ENCODE assay signal across 16 cellular contexts in the genomic region with DNA sequence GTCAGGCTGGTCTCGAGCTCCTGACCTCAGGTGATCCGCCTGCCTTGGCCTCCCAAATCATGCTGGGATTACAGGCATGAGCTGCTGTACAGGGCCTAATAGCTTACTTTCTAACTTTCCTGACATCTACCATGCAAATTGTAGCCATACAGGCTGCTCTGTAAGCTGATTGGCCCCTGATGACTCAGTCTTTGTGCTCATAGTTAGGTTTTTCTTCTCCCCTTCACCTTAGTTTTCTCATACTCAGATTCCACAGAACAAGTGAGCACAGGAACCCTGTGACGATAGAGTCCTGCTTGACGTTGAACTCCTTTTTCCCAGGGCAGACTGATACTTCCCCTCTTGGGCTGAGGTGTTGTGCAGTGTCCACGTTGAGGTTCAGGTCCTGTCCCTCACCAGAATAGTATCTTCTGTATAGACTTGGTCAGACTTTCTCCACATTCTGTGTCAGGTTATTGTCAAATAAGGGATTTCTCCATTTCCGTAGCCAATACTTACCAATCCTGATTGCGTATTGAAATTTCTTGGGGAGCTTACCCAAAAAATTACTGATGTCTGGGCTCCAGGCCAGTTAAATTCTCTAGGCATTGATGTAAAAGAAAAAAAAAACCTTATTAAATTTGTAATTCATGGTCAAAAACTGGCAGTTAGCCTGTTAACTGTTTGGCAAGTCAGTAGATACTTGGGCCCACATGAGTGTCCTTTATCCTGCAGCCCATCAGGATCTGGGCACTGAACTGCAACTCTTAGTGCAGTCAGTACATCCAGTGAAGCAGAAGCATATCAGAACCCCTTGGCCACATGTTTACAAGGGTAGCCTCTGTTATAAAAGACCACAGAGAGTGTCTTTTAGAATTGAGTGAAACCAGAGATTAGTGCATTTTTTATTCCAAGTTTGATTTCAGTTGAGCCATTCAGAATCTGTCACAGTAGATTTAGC.
DNase-seq lines count a peak whose midpoint lies in the region; ATAC-seq and TF ChIP-seq lines count a peak whose summit lies in the region.
"Had no signal": no experiment of that assay in that cellular context is flagged by ENCODE, and none has a peak within 500 bp of the region (broad histone marks: within the 10 kb centered on the region; RNA-seq: fewer than 3 reads in every experiment).

No MANE protein-coding gene starts in this region.

- H3K4me1 ChIP-seq in SK-N-SH (ENCODE audit: control insufficient read depth in 1 of 2, insufficient read depth in 2 of 2, low read depth in 1 of 2, low read length in 1 of 2) (peaks cover 0 to 4% of the 10 kb centered on the region in 2 experiments; a peak in 2 of 4 replicates), foreskin keratinocyte (no peaks in the 10 kb centered on the region), smooth muscle cell (ENCODE audit: low read depth) (no peaks in the 10 kb centered on the region)
- H3K4me1 ChIP-seq: Caco-2, upper lobe of left lung had no signal

- no peak overlapping the region for H3K4me2 ChIP-seq in SK-N-SH
- no peak overlapping the region for H3K4me2 ChIP-seq in smooth muscle cell

- H3K27me3 Mint-ChIP-seq in activated T-cell treated with anti-CD3 and anti-CD28 coated beads, Interleukin-2, amount 50 U/mL, for 72 hours (ENCODE audit: low read depth) = no peaks in the 10 kb centered on the region
- no peaks in the 10 kb centered on the region for H3K27me3 Mint-ChIP-seq in activated T-cell treated with anti-CD3 and anti-CD28 coated beads, Interleukin-2, amount 50 U/mL, for 4 hours (ENCODE audit: low read depth)

- H4K20me1 ChIP-seq in SK-N-SH (ENCODE audit: insufficient read depth) (0 out of 2 replicates have a peak, but pooled peaks cover 2% of the 10 kb centered on the region), smooth muscle cell (ENCODE audit: low read depth) (peaks cover 25% of the 10 kb centered on the region)

- peak in 1 of 2 donors; percentile 36 for ATAC-seq in activated T-cell treated with anti-CD3 and anti-CD28 coated beads, Interleukin-2, amount 50 U/mL, for 72 hours (replicated peaks in 1 of 2)
- ATAC-seq in activated T-cell treated with anti-CD3 and anti-CD28 coated beads, Interleukin-2, amount 50 U/mL, for 4 hours = no peak
- ATAC-seq in foreskin keratinocyte = peak; percentile 28
- ATAC-seq: mucosa of descending colon had no signal

- H3K36me3 ChIP-seq in SK-N-SH (replicated peaks in 1 of 2; ENCODE audit: control insufficient read depth in 1 of 2, insufficient read depth in 2 of 2, low read length in 1 of 2) (peaks cover 35 to 51% of the 10 kb centered on the region in 2 experiments), smooth muscle cell (ENCODE audit: low read depth) (peaks cover 24% of the 10 kb centered on the region)

- peaks cover 7 to 11% of the 10 kb centered on the region in 2 donors for H3K36me3 Mint-ChIP-seq in activated T-cell treated with anti-CD3 and anti-CD28 coated beads, Interleukin-2, amount 50 U/mL, for 72 hours (ENCODE audit: insufficient read depth in 2 of 2)
- H3K36me3 Mint-ChIP-seq in activated T-cell treated with anti-CD3 and anti-CD28 coated beads, Interleukin-2, amount 50 U/mL, for 4 hours (ENCODE audit: insufficient read depth) = peaks cover 29% of the 10 kb centered on the region

- peaks cover 21% of the 10 kb centered on the region for H3K4me1 Mint-ChIP-seq in activated T-cell treated with anti-CD3 and anti-CD28 coated beads, Interleukin-2, amount 50 U/mL, for 72 hours (ENCODE audit: low read depth)
- H3K4me1 Mint-ChIP-seq in activated T-cell treated with anti-CD3 and anti-CD28 coated beads, Interleukin-2, amount 50 U/mL, for 4 hours (ENCODE audit: low read depth) = peaks cover 13% of the 10 kb centered on the region

- no peak overlapping the region for H3K9ac ChIP-seq in SK-N-SH
- H3K9ac ChIP-seq in smooth muscle cell (ENCODE audit: low read depth) = no peak overlapping the region

- 88% methylated on average over 6 of the region's 7 CpGs for WGBS in SK-N-SH (ENCODE audit: low lambda C conversion rate)
- WGBS in smooth muscle cell (ENCODE audit: low lambda C conversion rate) = 95% methylated on average over 7 of the region's 7 CpGs

- H3K4me3 ChIP-seq in SK-N-SH (ENCODE audit: low read depth in 2 of 2, low read length in 1 of 2) (no peak overlapping the region), smooth muscle cell (no peak overlapping the region)
- H3K4me3 ChIP-seq: mucosa of descending colon, upper lobe of left lung had no signal

- H3K27ac ChIP-seq in SK-N-SH (ENCODE audit: low read depth in 2 of 2, low read length in 1 of 2) (peak overlapping the region in 1 of 2 experiments; percentile 51; a peak in 2 of 4 replicates), foreskin keratinocyte (no peak overlapping the region), smooth muscle cell (ENCODE audit: low read depth) (peak overlapping the region; percentile 51)
- H3K27ac ChIP-seq: upper lobe of left lung had no signal

- TF ChIP-seq CTCF in SK-N-SH (IDR thresholded peaks at IDR 0.05) (no peak), foreskin keratinocyte (conservative IDR thresholded peaks at IDR 0.05) (no peak), smooth muscle cell (IDR thresholded peaks at IDR 0.05; ENCODE audit: borderline replicate concordance, insufficient read depth, poor library complexity, severe bottlenecking) (no peak)

- CTCF ChIA-PET in SK-N-SH (lab: Yijun Ruan, JAX) = interaction anchor here (1.0 to 1.4 kb wide), 4 partner anchors 10 to 265 kb away, joined by 3 read pairs; no protein-coding TSS in a partner anchor

- H3K9me3 ChIP-seq in SK-N-SH = no peaks in the 10 kb centered on the region
- no peaks in the 10 kb centered on the region for H3K9me3 ChIP-seq in smooth muscle cell (replicated peaks; ENCODE audit: low read depth)
- H3K9me3 ChIP-seq: Caco-2, mucosa of descending colon, upper lobe of left lung had no signal

- TF ChIP-seq EP300 in SK-N-SH (IDR thresholded peaks at IDR 0.05; ENCODE audit: borderline replicate concordance in 1 of 2, low read depth in 1 of 2, low read length in 1 of 2) = no peak

- POLR2A ChIA-PET in SK-N-SH (lab: Yijun Ruan, JAX) = no interaction called here

- H3K4me3 Mint-ChIP-seq in activated T-cell treated with anti-CD3 and anti-CD28 coated beads, Interleukin-2, amount 50 U/mL, for 72 hours = no peak overlapping the region
- H3K4me3 Mint-ChIP-seq in activated T-cell treated with anti-CD3 and anti-CD28 coated beads, Interleukin-2, amount 50 U/mL, for 4 hours = no peak overlapping the region

- H2AFZ ChIP-seq in SK-N-SH (ENCODE audit: low read depth) (no peak overlapping the region), smooth muscle cell (ENCODE audit: low read depth) (no peak overlapping the region)

- no peak for DNase-seq in activated T-cell treated with anti-CD3 and anti-CD28 coated beads, Interleukin-2, amount 50 U/mL, for 72 hours
- DNase-seq in activated T-cell treated with anti-CD3 and anti-CD28 coated beads, Interleukin-2, amount 50 U/mL, for 4 hours = no peak
- DNase-seq in SK-N-SH = no peak
- peak; percentile 19 to 66 for DNase-seq in foreskin keratinocyte
- DNase-seq in smooth muscle cell (lab: John Stamatoyannopoulos, UW; ENCODE audit: unreplicated experiment) = no peak
- DNase-seq in NCI-H146 treated with DMSO at 0.1 percent for 48 hours (lab: John Stamatoyannopoulos, UW; ENCODE audit: unreplicated experiment) = no peak
- DNase-seq in NCI-H2107 (lab: John Stamatoyannopoulos, UW) = no peak
- DNase-seq in DMS79 (lab: John Stamatoyannopoulos, UW) = no peak
- DNase-seq: activated CD4-positive, alpha-beta T cell treated with anti-CD3 and anti-CD28 coated beads for 1 hour; activated T-cell treated with anti-CD3 and anti-CD28 coated beads, Interleukin-2, amount 50 U/mL, for 48 hours; Caco-2; GF-D8; mucosa of descending colon; NCI-H2081 treated with DMSO at 0.1 percent for 48 hours; T-helper 2 cell; upper lobe of left lung had no signal

- H3K79me2 ChIP-seq in SK-N-SH (ENCODE audit: insufficient read depth) (peaks cover 42% of the 10 kb centered on the region), smooth muscle cell (ENCODE audit: low read depth) (peaks cover 60% of the 10 kb centered on the region)

- H3K9me2 ChIP-seq in SK-N-SH = no peaks in the 10 kb centered on the region

- H3K27me3 ChIP-seq in SK-N-SH (ENCODE audit: insufficient read depth) (no peaks in the 10 kb centered on the region), foreskin keratinocyte (no peaks in the 10 kb centered on the region), smooth muscle cell (ENCODE audit: low read depth) (no peaks in the 10 kb centered on the region)
- H3K27me3 ChIP-seq: upper lobe of left lung had no signal

- H3K9me3 Mint-ChIP-seq in activated T-cell treated with anti-CD3 and anti-CD28 coated beads, Interleukin-2, amount 50 U/mL, for 72 hours = no peaks in the 10 kb centered on the region
- H3K9me3 Mint-ChIP-seq in activated T-cell treated with anti-CD3 and anti-CD28 coated beads, Interleukin-2, amount 50 U/mL, for 4 hours = no peaks in the 10 kb centered on the region

- peak overlapping the region; percentile 38 for H3K27ac Mint-ChIP-seq in activated T-cell treated with anti-CD3 and anti-CD28 coated beads, Interleukin-2, amount 50 U/mL, for 72 hours

- H3F3A ChIP-seq in SK-N-SH (replicated peaks; ENCODE audit: insufficient read depth) (no peaks in the 10 kb centered on the region), smooth muscle cell (ENCODE audit: low read depth) (no peaks in the 10 kb centered on the region)

- TF ChIP-seq RAD21 in SK-N-SH (IDR thresholded peaks at IDR 0.05; ENCODE audit: low read length) = no peak

TF ChIP-seq in SK-N-SH, 30 proteins besides CTCF, POLR2A, EP300 and RAD21:
- TF ChIP-seq RCOR1 (IDR thresholded peaks at IDR 0.05; ENCODE audit: low read length) (0 out of 2 replicates have a peak, but pooled peaks have one; percentile 13), TAF1 (IDR thresholded peaks at IDR 0.05; ENCODE audit: borderline replicate concordance, low read depth, low read length) (no peak)
- TF ChIP-seq, protein P1, sequence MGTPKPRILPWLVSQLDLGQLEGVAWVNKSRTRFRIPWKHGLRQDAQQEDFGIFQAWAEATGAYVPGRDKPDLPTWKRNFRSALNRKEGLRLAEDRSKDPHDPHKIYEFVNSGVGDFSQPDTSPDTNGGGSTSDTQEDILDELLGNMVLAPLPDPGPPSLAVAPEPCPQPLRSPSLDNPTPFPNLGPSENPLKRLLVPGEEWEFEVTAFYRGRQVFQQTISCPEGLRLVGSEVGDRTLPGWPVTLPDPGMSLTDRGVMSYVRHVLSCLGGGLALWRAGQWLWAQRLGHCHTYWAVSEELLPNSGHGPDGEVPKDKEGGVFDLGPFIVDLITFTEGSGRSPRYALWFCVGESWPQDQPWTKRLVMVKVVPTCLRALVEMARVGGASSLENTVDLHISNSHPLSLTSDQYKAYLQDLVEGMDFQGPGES (IDR thresholded peaks at IDR 0.05; ENCODE audit: low read depth, low read length) = no peak

Comparison
In these comparisons a context has a peak if more than half of its experiments do, and no peak if none do; other contexts are left out.
1. DNase-seq: peak in foreskin keratinocyte (2 of 2); none in activated T-cell treated with anti-CD3 and anti-CD28 coated beads, Interleukin-2, amount 50 U/mL, for 72 hours (0 of 2), activated T-cell treated with anti-CD3 and anti-CD28 coated beads, Interleukin-2, amount 50 U/mL, for 4 hours (single experiment), SK-N-SH (single experiment), smooth muscle cell (single experiment), NCI-H146 treated with DMSO at 0.1 percent for 48 hours (single experiment), NCI-H2107 (single experiment) and DMS79 (single experiment).